Comparison of ENCODE assay signal across 14 cellular contexts in the genomic region with DNA sequence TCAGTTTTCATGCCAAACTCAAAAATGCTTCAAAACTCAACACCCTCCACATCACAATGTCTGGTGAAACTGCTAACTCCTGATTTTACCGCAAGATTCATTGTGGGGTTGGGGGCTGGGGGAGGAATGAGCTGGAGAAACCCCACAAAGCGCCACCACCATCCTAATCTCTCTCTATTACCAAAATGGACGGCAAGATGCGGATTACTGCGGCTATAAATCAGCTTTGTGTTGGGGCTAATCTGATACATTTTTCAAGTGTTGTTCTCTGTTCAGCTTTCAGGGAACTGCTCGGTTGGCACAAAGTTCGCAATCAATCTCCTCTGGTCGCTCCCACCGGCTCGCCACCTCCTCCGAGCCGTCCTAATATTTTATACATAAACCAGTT.
DNase-seq lines count a peak whose midpoint lies in the region; ATAC-seq and TF ChIP-seq lines count a peak whose summit lies in the region.
"Had no signal": no experiment of that assay in that cellular context is flagged by ENCODE, and none has a peak within 500 bp of the region (broad histone marks: within the 10 kb centered on the region; RNA-seq: fewer than 3 reads in every experiment).

No MANE protein-coding gene starts in this region.

- H3K4me3 Mint-ChIP-seq in nephron progenitor cell = peak overlapping the region; percentile 29
- no peak overlapping the region for H3K4me3 Mint-ChIP-seq in stimulated activated effector memory CD8-positive, alpha-beta T cell treated with anti-CD3 and anti-CD28 coated beads, Interleukin-12 subunit alpha, Interleukin-12 subunit beta, amount 100 ng/mL, for 72 hours
- H3K4me3 Mint-ChIP-seq in activated CD4-positive, alpha-beta memory T cell treated with anti-CD3 and anti-CD28 coated beads for 36 hours = no peak overlapping the region
- H3K4me3 Mint-ChIP-seq: activated naive CD4-positive, alpha-beta T cell treated with anti-CD3 and anti-CD28 coated beads, Interleukin-2, amount 50 U/mL, for 24 hours had no signal

- ATAC-seq in stimulated activated effector memory CD8-positive, alpha-beta T cell treated with anti-CD3 and anti-CD28 coated beads, Interleukin-12 subunit alpha, Interleukin-12 subunit beta, amount 100 ng/mL, for 72 hours = no peak
- ATAC-seq in HG03045 (IDR thresholded peaks at IDR 0.05; ENCODE audit: unreplicated experiment) = no peak

- H3K9me3 Mint-ChIP-seq in nephron progenitor cell = peaks cover 12% of the 10 kb centered on the region
- peaks cover 4% of the 10 kb centered on the region for H3K9me3 Mint-ChIP-seq in stimulated activated effector memory CD8-positive, alpha-beta T cell treated with anti-CD3 and anti-CD28 coated beads, Interleukin-12 subunit alpha, Interleukin-12 subunit beta, amount 100 ng/mL, for 72 hours
- no peaks in the 10 kb centered on the region for H3K9me3 Mint-ChIP-seq in activated CD4-positive, alpha-beta memory T cell treated with anti-CD3 and anti-CD28 coated beads for 36 hours
- H3K9me3 Mint-ChIP-seq: activated naive CD4-positive, alpha-beta T cell treated with anti-CD3 and anti-CD28 coated beads, Interleukin-2, amount 50 U/mL, for 24 hours had no signal

- H3K36me3 ChIP-seq in ascending aorta (no peaks in the 10 kb centered on the region), tibial nerve (no peaks in the 10 kb centered on the region)
- H3K36me3 ChIP-seq: HAP-1, SJSA1 had no signal

- WGBS in tibial nerve, 2 donors = 70 to 80% methylated on average over 12 of the region's 12 CpGs

- CTCF ChIA-PET in activated CD4-positive, alpha-beta memory T cell treated with anti-CD3 and anti-CD28 coated beads for 36 hours (lab: Charles Lee) = no interaction called here

- POLR2A ChIA-PET in activated CD4-positive, alpha-beta memory T cell treated with anti-CD3 and anti-CD28 coated beads for 36 hours (lab: Charles Lee) = no interaction called here

- H3K27ac Mint-ChIP-seq in nephron progenitor cell = no peak overlapping the region
- H3K27ac Mint-ChIP-seq in stimulated activated effector memory CD8-positive, alpha-beta T cell treated with anti-CD3 and anti-CD28 coated beads, Interleukin-12 subunit alpha, Interleukin-12 subunit beta, amount 100 ng/mL, for 72 hours = no peak overlapping the region
- H3K27ac Mint-ChIP-seq in activated CD4-positive, alpha-beta memory T cell treated with anti-CD3 and anti-CD28 coated beads for 36 hours = no peak overlapping the region
- H3K27ac Mint-ChIP-seq: activated naive CD4-positive, alpha-beta T cell treated with anti-CD3 and anti-CD28 coated beads, Interleukin-2, amount 50 U/mL, for 24 hours had no signal

- TF ChIP-seq EP300 in tibial nerve (IDR thresholded peaks at IDR 0.05) = no peak

- no peak for TF ChIP-seq POLR2A in tibial nerve (IDR thresholded peaks at IDR 0.05)

- peak; percentile 41 to 67 for DNase-seq in NCI-H524 (lab: John Stamatoyannopoulos, UW)
- DNase-seq in NCI-H524 treated with DMSO at 0.1 percent for 48 hours (lab: John Stamatoyannopoulos, UW) = no peak
- DNase-seq in ascending aorta (ENCODE audit: low spot score in 2 of 2) = no peak
- DNase-seq in nephron progenitor cell = no peak
- no peak for DNase-seq in tibial nerve (ENCODE audit: low spot score in 2 of 2)
- DNase-seq in stimulated activated effector memory CD8-positive, alpha-beta T cell treated with anti-CD3 and anti-CD28 coated beads, Interleukin-12 subunit alpha, Interleukin-12 subunit beta, amount 100 ng/mL, for 72 hours (ENCODE audit: low spot score in 2 of 2) = no peak
- no peak for DNase-seq in activated CD4-positive, alpha-beta memory T cell treated with anti-CD3 and anti-CD28 coated beads for 36 hours
- DNase-seq: 8988T, Caco-2, erythroblast had no signal

- H3K9me3 ChIP-seq in ascending aorta (no peaks in the 10 kb centered on the region), tibial nerve (peaks cover 0 to 9% (median 0%) of the 10 kb centered on the region in 4 donors)
- H3K9me3 ChIP-seq: Caco-2, HAP-1 had no signal

- H3K4me1 ChIP-seq in ascending aorta (peaks cover 15 to 50% of the 10 kb centered on the region in 2 donors), tibial nerve (peaks cover 0 to 33% (median 26%) of the 10 kb centered on the region in 4 donors)
- H3K4me1 ChIP-seq: Caco-2 had no signal

- no peak for TF ChIP-seq CTCF in ascending aorta (IDR thresholded peaks at IDR 0.05)
- TF ChIP-seq CTCF in nephron progenitor cell (IDR thresholded peaks at IDR 0.05) = no peak
- no peak for TF ChIP-seq CTCF in tibial nerve (IDR thresholded peaks at IDR 0.05)

- peaks cover 44% of the 10 kb centered on the region for H3K4me1 Mint-ChIP-seq in nephron progenitor cell
- peaks cover 26% of the 10 kb centered on the region for H3K4me1 Mint-ChIP-seq in stimulated activated effector memory CD8-positive, alpha-beta T cell treated with anti-CD3 and anti-CD28 coated beads, Interleukin-12 subunit alpha, Interleukin-12 subunit beta, amount 100 ng/mL, for 72 hours
- peaks cover 13% of the 10 kb centered on the region for H3K4me1 Mint-ChIP-seq in activated CD4-positive, alpha-beta memory T cell treated with anti-CD3 and anti-CD28 coated beads for 36 hours (ENCODE audit: low read depth)

- intact Hi-C loops in ascending aorta (cut with DNase I) = loop anchor here (2.0 to 5.0 kb wide), 2 partner anchors 15 to 217 kb away; no protein-coding TSS in a partner anchor
- intact Hi-C loops in activated CD4-positive, alpha-beta memory T cell treated with anti-CD3 and anti-CD28 coated beads for 36 hours (cut with micrococcal nuclease) = no loop called here

- peaks cover 53% of the 10 kb centered on the region for H3K27me3 Mint-ChIP-seq in nephron progenitor cell (ENCODE audit: low read depth, poor library complexity)
- peaks cover 15% of the 10 kb centered on the region for H3K27me3 Mint-ChIP-seq in activated CD4-positive, alpha-beta memory T cell treated with anti-CD3 and anti-CD28 coated beads for 36 hours

- H3K4me3 ChIP-seq in ascending aorta (peak overlapping the region in 1 of 2 donors; percentile 43), tibial nerve (peak overlapping the region in 1 of 4 donors; percentile 8)
- H3K4me3 ChIP-seq: HAP-1 had no signal

- H3K27ac ChIP-seq in ascending aorta (peak overlapping the region; percentile 92 to 96), tibial nerve (peak overlapping the region in 3 of 4 donors; percentile 13 to 72 (median 57))
- H3K27ac ChIP-seq: SJSA1 had no signal

- no peaks in the 10 kb centered on the region for H3K27me3 ChIP-seq in ascending aorta
- H3K27me3 ChIP-seq in tibial nerve = peaks cover 0 to 21% of the 10 kb centered on the region in 2 donors

- H3K36me3 Mint-ChIP-seq in nephron progenitor cell (ENCODE audit: low read depth) = no peaks in the 10 kb centered on the region
- H3K36me3 Mint-ChIP-seq in stimulated activated effector memory CD8-positive, alpha-beta T cell treated with anti-CD3 and anti-CD28 coated beads, Interleukin-12 subunit alpha, Interleukin-12 subunit beta, amount 100 ng/mL, for 72 hours = peaks cover 8% of the 10 kb centered on the region
- no peaks in the 10 kb centered on the region for H3K36me3 Mint-ChIP-seq in activated CD4-positive, alpha-beta memory T cell treated with anti-CD3 and anti-CD28 coated beads for 36 hours

Comparison
In these comparisons a context has a peak if more than half of its experiments do, and no peak if none do; other contexts are left out.
1. DNase-seq: peak in NCI-H524 (2 of 2); none in NCI-H524 treated with DMSO at 0.1 percent for 48 hours (single experiment), ascending aorta (0 of 2), nephron progenitor cell (single experiment), tibial nerve (0 of 2), stimulated activated effector memory CD8-positive, alpha-beta T cell treated with anti-CD3 and anti-CD28 coated beads, Interleukin-12 subunit alpha, Interleukin-12 subunit beta, amount 100 ng/mL, for 72 hours (0 of 2) and activated CD4-positive, alpha-beta memory T cell treated with anti-CD3 and anti-CD28 coated beads for 36 hours (single experiment).